In genomic region chr14:22994762-22995275, GRCh38 we compare ENCODE assay signal across 8 cellular contexts.
DNase-seq lines count a peak whose midpoint lies in the region; ATAC-seq and TF ChIP-seq lines count a peak whose summit lies in the region.

No MANE protein-coding gene starts in this region.

- no peaks in the 10 kb centered on the region for H3K9me3 Mint-ChIP-seq in memory B cell

- peak; percentile 57 for TF ChIP-seq CTCF in GM20000 (IDR thresholded peaks at IDR 0.05; ENCODE audit: extremely low read depth, missing control alignments)

- peaks cover 4% of the 10 kb centered on the region for H3K36me3 Mint-ChIP-seq in memory B cell

- peaks cover 2% of the 10 kb centered on the region for H3K4me1 Mint-ChIP-seq in memory B cell

- H3K27ac Mint-ChIP-seq in memory B cell: no peak overlapping the region

- no peak overlapping the region for H3K4me3 Mint-ChIP-seq in memory B cell

- DNase-seq in AG08396 (ENCODE audit: low spot score) (peak; percentile 48), GM20000 (ENCODE audit: low spot score) (peak; percentile 65), RKO (ENCODE audit: low spot score) (peak; percentile 44), cerebellar cortex (ENCODE audit: low spot score) (peak; percentile 53), memory B cell (ENCODE audit: low spot score in 2 of 2) (no peak), NCI-H1436 (lab: John Stamatoyannopoulos, UW) (no peak)

- H3K27me3 Mint-ChIP-seq in memory B cell: no peaks in the 10 kb centered on the region

- peak; percentile 80 for ATAC-seq in memory B cell (ENCODE audit: low read depth)
- no peak for ATAC-seq in HG03159 (IDR thresholded peaks at IDR 0.05; ENCODE audit: unreplicated experiment)
- ATAC-seq in HG02981 (IDR thresholded peaks at IDR 0.05; ENCODE audit: unreplicated experiment): no peak

Comparison
In these comparisons a context has a peak if more than half of its experiments do, and no peak if none do; other contexts are left out.
1. DNase-seq: peak in AG08396 (single experiment), GM20000 (single experiment), RKO (single experiment) and cerebellar cortex (single experiment); none in memory B cell (0 of 2) and NCI-H1436 (single experiment).